In the genomic region with DNA sequence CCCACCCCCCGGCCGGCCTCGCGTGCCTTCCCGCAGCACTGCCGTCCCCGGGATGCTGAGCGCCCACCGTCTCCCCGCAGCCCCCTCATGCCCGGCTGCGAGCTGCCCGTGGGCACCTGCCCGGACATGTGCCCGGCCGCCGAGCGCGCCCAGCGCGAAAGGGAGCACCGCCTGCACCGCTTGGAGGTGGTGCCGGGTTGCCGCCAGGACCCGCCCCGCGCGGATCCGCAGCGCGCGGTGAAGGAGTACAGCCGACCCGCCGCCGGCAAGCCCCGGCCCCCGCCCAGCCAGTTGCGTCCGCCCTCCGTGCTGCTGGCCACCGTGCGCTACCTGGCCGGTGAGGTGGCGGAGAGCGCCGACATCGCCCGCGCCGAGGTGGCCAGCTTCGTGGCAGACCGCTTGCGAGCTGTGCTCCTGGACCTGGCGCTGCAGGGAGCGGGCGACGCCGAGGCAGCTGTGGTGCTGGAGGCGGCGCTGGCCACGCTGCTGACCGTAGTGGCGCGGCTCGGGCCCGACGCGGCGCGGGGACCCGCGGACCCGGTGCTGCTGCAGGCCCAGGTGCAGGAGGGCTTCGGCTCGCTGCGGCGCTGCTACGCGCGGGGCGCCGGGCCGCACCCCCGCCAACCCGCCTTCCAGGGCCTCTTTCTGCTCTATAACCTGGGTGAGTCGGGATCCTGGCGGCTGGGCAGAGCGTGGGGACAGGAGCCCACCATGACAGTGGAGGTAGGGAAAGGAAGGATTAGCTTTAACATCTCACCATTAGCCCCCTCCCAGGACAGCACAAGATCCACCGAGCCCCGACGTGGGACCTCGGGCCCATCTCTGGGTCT, we compare ENCODE assay signal across 9 cellular contexts. TPM values are rescaled to one million over a fixed set of nuclear protein-coding genes. Genes with fewer than 3 reads are reported as not detected.
DNase-seq lines count a peak whose midpoint lies in the region; ATAC-seq, FAIRE-seq and TF ChIP-seq lines count a peak whose summit lies in the region.
"Had no signal": no experiment of that assay in that cellular context is flagged by ENCODE, and none has a peak within 500 bp of the region (broad histone marks: within the 10 kb centered on the region; RNA-seq: fewer than 3 reads in every experiment).

Gene SAC3D1 (plus strand): TSS at position 5 of the 830 bp plus-strand sequence. CDS start 83 bp downstream, at position 88.

- no peaks in the 10 kb centered on the region for H3K9me3 Mint-ChIP-seq in brain

- H3K4me1 Mint-ChIP-seq in brain = peaks cover 33% of the 10 kb centered on the region

- no peak for TF ChIP-seq CTCF in brain (conservative IDR thresholded peaks at IDR 0.05)

- H3K27me3 Mint-ChIP-seq in brain = peaks cover 10% of the 10 kb centered on the region

- H3K27ac Mint-ChIP-seq in brain = peak within 1 kb of the TSS; percentile 95 to 99 (median 99)

- peak within 1 kb of the TSS; percentile 92 to 96 (median 95) for H3K4me3 Mint-ChIP-seq in brain

- peak; percentile 48 for ATAC-seq in GM19351 (IDR thresholded peaks at IDR 0.05; ENCODE audit: unreplicated experiment)
- ATAC-seq in HG03378 (IDR thresholded peaks at IDR 0.05; ENCODE audit: unreplicated experiment) = peak; percentile 33

- peak; percentile 87 for DNase-seq in D341Med (ENCODE audit: low spot score)
- peak; percentile 20 for DNase-seq in RCC 7860 (ENCODE audit: low spot score)
- peak; percentile 87 for DNase-seq in islet precursor cell
- peak in 2 of 3 experiments; percentile 23 to 65 for DNase-seq in stimulated activated CD4-positive, alpha-beta T cell treated with anti-CD3 and anti-CD28 coated beads, TNF-alpha, amount 100 ng/mL, for 24 hours (ENCODE audit: low read depth in 3 of 3)
- no peak for DNase-seq in SHP77 treated with DMSO at 0.1 percent for 48 hours (lab: John Stamatoyannopoulos, UW)

- FAIRE-seq in RCC 7860 (lab: Jason Lieb, UNC) = no peak
- FAIRE-seq: colon had no signal

- peaks cover 14% of the 10 kb centered on the region for H3K36me3 Mint-ChIP-seq in brain

RNA-seq across cellular contexts. Expression of gene SAC3D1, which starts in this region (rescaled TPM):
- 44.9 TPM for polyA plus RNA-seq in brain (ENCODE audit: insufficient read depth, low read depth, low replicate concordance)
